ENCODE assay signal across 8 cellular contexts in genomic region chr3:169772530-169772950, GRCh38. TPM values are rescaled to one million over a fixed set of nuclear protein-coding genes. Genes with fewer than 3 reads are reported as not detected.
A peak's percentile ranks its signal among the peaks of the same experiment; 100 is the strongest.
DNase-seq lines count a peak whose midpoint lies in the region; ATAC-seq and TF ChIP-seq lines count a peak whose summit lies in the region.

No MANE protein-coding gene starts in this region.

- no peaks in the 10 kb centered on the region for H3K27me3 Mint-ChIP-seq in activated naive CD8-positive, alpha-beta T cell
- H3K27me3 Mint-ChIP-seq in neural progenitor cell (ENCODE audit: insufficient read depth, low read depth) = peaks cover 17% of the 10 kb centered on the region

- no peaks in the 10 kb centered on the region for H4K20me1 ChIP-seq in neural progenitor cell (ENCODE audit: low read depth)

- peaks cover 7% of the 10 kb centered on the region for H3K36me3 Mint-ChIP-seq in activated naive CD8-positive, alpha-beta T cell
- peaks cover 11% of the 10 kb centered on the region for H3K36me3 Mint-ChIP-seq in neural progenitor cell

- peaks cover 32% of the 10 kb centered on the region for H3K79me2 ChIP-seq in neural progenitor cell (ENCODE audit: low read depth)

- H3K27me3 ChIP-seq in neural progenitor cell = no peaks in the 10 kb centered on the region
- H3K27me3 ChIP-seq in aorta (ENCODE audit: control insufficient read depth in 1 of 2, insufficient read depth in 2 of 2, low read length in 1 of 2) = no peaks in the 10 kb centered on the region

- no peaks in the 10 kb centered on the region for H3K9me3 ChIP-seq in neural progenitor cell (ENCODE audit: low read depth)
- H3K9me3 ChIP-seq in aorta (ENCODE audit: control insufficient read depth, low read length) = no peaks in the 10 kb centered on the region

- TF ChIP-seq CTCF in neural progenitor cell (IDR thresholded peaks at IDR 0.05) = no peak

- H3K4me3 ChIP-seq in neural progenitor cell (peak overlapping the region; percentile 97), aorta (ENCODE audit: low read length in 2 of 2) (peak overlapping the region; percentile 29 to 70)

- H2AFZ ChIP-seq in neural progenitor cell (replicated peaks) = peak overlapping the region; percentile 98

- no peaks in the 10 kb centered on the region for H3K9me3 Mint-ChIP-seq in activated naive CD8-positive, alpha-beta T cell (ENCODE audit: low read depth)
- H3K9me3 Mint-ChIP-seq in neural progenitor cell = peaks cover 11% of the 10 kb centered on the region

- 0 to 1% methylated on average over 11 of the region's 11 CpGs for WGBS in aorta, 2 donors

- intact Hi-C loops in aorta (cut with DNase I) = no loop called here

- peak overlapping the region; percentile 100 for H3K27ac Mint-ChIP-seq in activated naive CD8-positive, alpha-beta T cell
- peak overlapping the region; percentile 94 for H3K27ac Mint-ChIP-seq in neural progenitor cell

- peak overlapping the region; percentile 98 for H3K27ac ChIP-seq in neural progenitor cell
- H3K27ac ChIP-seq in aorta (ENCODE audit: low read depth in 1 of 2, low read length in 2 of 2) = peak overlapping the region; percentile 86 to 89

- peak overlapping the region; percentile 100 for H3K4me3 Mint-ChIP-seq in activated naive CD8-positive, alpha-beta T cell
- H3K4me3 Mint-ChIP-seq in neural progenitor cell = peak overlapping the region; percentile 99

- peak overlapping the region; percentile 94 for H3K9ac ChIP-seq in neural progenitor cell

- ATAC-seq in GM21390 (IDR thresholded peaks at IDR 0.05; ENCODE audit: unreplicated experiment) (peak; percentile 16), aorta (ENCODE audit: low FRiP score) (peak; percentile 87)

- DNase-seq in DMS153 treated with DMSO at 0.1 percent for 48 hours (lab: John Stamatoyannopoulos, UW; ENCODE audit: unreplicated experiment) (peak; percentile 56), HS-5 (ENCODE audit: low read depth) (peak; percentile 67), NCI-H82 treated with DMSO at 0.1 percent for 48 hours (lab: John Stamatoyannopoulos, UW; ENCODE audit: unreplicated experiment) (peak; percentile 92), glomerular endothelial cell (ENCODE audit: extremely low read depth, low read depth, low spot score) (peak; percentile 67), neural progenitor cell (ENCODE audit: low spot score) (peak; percentile 80), aorta (peak; percentile 76 to 87)

- H3K4me1 ChIP-seq in neural progenitor cell (peaks cover 8% of the 10 kb centered on the region), aorta (ENCODE audit: control insufficient read depth in 1 of 2, insufficient read depth in 2 of 2, low read length in 2 of 2) (peaks cover 0 to 5% of the 10 kb centered on the region in 2 donors)

- peaks cover 40% of the 10 kb centered on the region for H3K4me1 Mint-ChIP-seq in activated naive CD8-positive, alpha-beta T cell (ENCODE audit: low read depth)
- H3K4me1 Mint-ChIP-seq in neural progenitor cell = peaks cover 28% of the 10 kb centered on the region

- peak overlapping the region; percentile 81 for H3K4me2 ChIP-seq in neural progenitor cell

- H3F3A ChIP-seq in neural progenitor cell (ENCODE audit: low read depth) = peaks cover 47% of the 10 kb centered on the region

- peaks cover 7% of the 10 kb centered on the region for H3K36me3 ChIP-seq in neural progenitor cell
- no peaks in the 10 kb centered on the region for H3K36me3 ChIP-seq in aorta (ENCODE audit: control insufficient read depth in 1 of 2, insufficient read depth in 2 of 2, low read length in 1 of 2)

RNA-seq across cellular contexts. Expression of gene MYNN, which starts 0.7 kb away (rescaled TPM):
- 8.6 and 11.2 TPM in 2 replicates for total RNA-seq in glomerular endothelial cell
- 19.2 and 23.6 TPM in 2 replicates for total RNA-seq in neural progenitor cell (ENCODE audit: low replicate concordance)
- total RNA-seq in aorta = 10 to 100 TPM; 14.6 to 16.4 TPM
- polyA plus RNA-seq in aorta = 10 to 100 TPM; 10.6 to 11.6 TPM

RNA-seq across cellular contexts. Expression of gene ACTRT3, which starts 3.2 kb away (rescaled TPM):
- 2.8 and 3.4 TPM in 2 replicates for total RNA-seq in glomerular endothelial cell
- total RNA-seq in neural progenitor cell (ENCODE audit: low replicate concordance) = 0.31 and 0.34 TPM in 2 replicates
- 1 to 10 TPM; 1.6 to 2.1 TPM for total RNA-seq in aorta
- polyA plus RNA-seq in aorta = 1 to 10 TPM; 1.3 to 3.9 TPM

RNA-seq across cellular contexts. Expression of gene TERC, which starts 7.7 kb away (rescaled TPM):
- 38.5 and 69.2 TPM in 2 replicates for total RNA-seq in glomerular endothelial cell
- 47.5 and 119 TPM in 2 replicates for total RNA-seq in neural progenitor cell (ENCODE audit: low replicate concordance)
- 10 to 100 TPM in 1 of 2 donors, not detected in 1; 12.4 TPM for total RNA-seq in aorta
- polyA plus RNA-seq in aorta = not detected

RNA-seq across cellular contexts. Expression of gene LRRIQ4, which starts 40.1 kb away (rescaled TPM):
- not detected in 2 replicates for total RNA-seq in glomerular endothelial cell
- not detected in 2 replicates for total RNA-seq in neural progenitor cell (ENCODE audit: low replicate concordance)
- not detected for total RNA-seq in aorta
- polyA plus RNA-seq in aorta = not detected

RNA-seq across cellular contexts. Expression of gene LRRC34, which starts 40.2 kb away (rescaled TPM):
- total RNA-seq in glomerular endothelial cell (0.19 and 2.6 TPM in 2 replicates), neural progenitor cell (ENCODE audit: low replicate concordance) (12.5 and 54.8 TPM in 2 replicates), aorta (1 to 10 TPM; 1.0 to 5.9 TPM)
- polyA plus RNA-seq in aorta = 1 to 10 TPM; 3.9 to 5.3 TPM

Comparison
In these comparisons a context has a peak if more than half of its experiments do, and no peak if none do; other contexts are left out.
1. Peak in every context shown above with its lines: DNase-seq, ATAC-seq, H3K4me3 ChIP-seq and H3K27ac ChIP-seq.